In genomic region chr15:89196994-89197393, GRCh38 we compare ENCODE assay signal across 10 cellular contexts. TPM values are rescaled to one million over a fixed set of nuclear protein-coding genes. Genes with fewer than 3 reads are reported as not detected.
DNase-seq lines count a peak whose midpoint lies in the region; ATAC-seq, FAIRE-seq and TF ChIP-seq lines count a peak whose summit lies in the region.
"Had no signal": no experiment of that assay in that cellular context is flagged by ENCODE, and none has a peak within 500 bp of the region (broad histone marks: within the 10 kb centered on the region; RNA-seq: fewer than 3 reads in every experiment).

No MANE protein-coding gene starts in this region.

- H4K20me1 ChIP-seq in keratinocyte (ENCODE audit: control insufficient read depth, extremely low read depth, insufficient read depth, low read length): no peaks in the 10 kb centered on the region

- no peak for ATAC-seq in left ventricle myocardium superior
- ATAC-seq in activated T-cell treated with anti-CD3 and anti-CD28 coated beads, Interleukin-2, amount 50 U/mL, for 4 hours: peak; percentile 67 to 73
- no peak for ATAC-seq in GM21526 (IDR thresholded peaks at IDR 0.05; ENCODE audit: low FRiP score, unreplicated experiment)
- ATAC-seq in GM19395 (IDR thresholded peaks at IDR 0.05; ENCODE audit: unreplicated experiment): no peak

- H3K27ac ChIP-seq in keratinocyte (ENCODE audit: control insufficient read depth, insufficient read depth, low read length) (peak overlapping the region; percentile 57), tibial nerve (peak overlapping the region; percentile 48 to 92 (median 80))
- H3K27ac ChIP-seq: HL-60 had no signal

- WGBS in tibial nerve, 2 donors: 43 to 46% methylated on average over 7 of the region's 7 CpGs

- no peaks in the 10 kb centered on the region for H3K9me3 ChIP-seq in keratinocyte (ENCODE audit: control insufficient read depth, low read depth, low read length)
- H3K9me3 ChIP-seq in tibial nerve: no peaks in the 10 kb centered on the region

- intact Hi-C loops in cardiac septum (cut with DNase I): no loop called here
- intact Hi-C loops in left ventricle myocardium superior (cut with micrococcal nuclease): no loop called here

- TF ChIP-seq CTCF in keratinocyte (optimal IDR thresholded peaks at IDR 0.05 in 1 of 3, IDR thresholded peaks at IDR 0.05 in 1 of 3, conservative IDR thresholded peaks at IDR 0.05 in 1 of 3; ENCODE audit: extremely low read depth in 1 of 3, insufficient read depth in 2 of 3, low read length in 3 of 3) (no peak), tibial nerve (IDR thresholded peaks at IDR 0.05) (no peak)

- TF ChIP-seq POLR2A in tibial nerve (IDR thresholded peaks at IDR 0.05): no peak

- DNase-seq in cardiac septum (ENCODE audit: low spot score) (peak; percentile 17), left ventricle myocardium superior (no peak), keratinocyte (ENCODE audit: low read depth, low spot score) (no peak), tibial nerve (ENCODE audit: low spot score in 2 of 2) (no peak), AG08395 (ENCODE audit: low spot score) (no peak)
- DNase-seq in activated T-cell treated with anti-CD3 and anti-CD28 coated beads, Interleukin-2, amount 50 U/mL, for 4 hours: no peak
- DNase-seq: SIG-M5 had no signal

- H3K36me3 ChIP-seq in keratinocyte (ENCODE audit: control insufficient read depth in 2 of 2, extremely low read depth in 1 of 2, insufficient read depth in 2 of 2, low read length in 2 of 2): peaks cover 7 to 12% of the 10 kb centered on the region in 2 experiments
- peaks cover 6 to 35% (median 10%) of the 10 kb centered on the region in 3 donors for H3K36me3 ChIP-seq in tibial nerve

- H3K27me3 ChIP-seq in keratinocyte (ENCODE audit: control insufficient read depth, extremely low read depth, insufficient read depth, low read length): no peaks in the 10 kb centered on the region
- H3K27me3 ChIP-seq in tibial nerve: no peaks in the 10 kb centered on the region

- dilution Hi-C loops in keratinocyte (cut with MboI; ENCODE audit: extremely low pct_ligation_motif_present, low sequenced_read_pairs): loop anchor here (10.0 kb wide), 1 partner anchor 142 kb away; no protein-coding TSS in a partner anchor

- FAIRE-seq in keratinocyte (lab: Jason Lieb, UNC): no peak

- peak overlapping the region; percentile 72 for H3K4me2 ChIP-seq in keratinocyte (ENCODE audit: control insufficient read depth, extremely low read depth, insufficient read depth, low read depth, low read length)

- no peaks in the 10 kb centered on the region for H3K9me3 Mint-ChIP-seq in activated T-cell treated with anti-CD3 and anti-CD28 coated beads, Interleukin-2, amount 50 U/mL, for 4 hours

- no peak overlapping the region for H2AFZ ChIP-seq in keratinocyte (ENCODE audit: control insufficient read depth, low read length)

- H3K4me3 ChIP-seq in keratinocyte (ENCODE audit: control insufficient read depth in 2 of 3, extremely low read depth in 1 of 3, insufficient read depth in 2 of 3, low read depth in 1 of 3, low read length in 3 of 3): peak overlapping the region in 2 of 3 experiments; percentile 34 to 40
- H3K4me3 ChIP-seq in tibial nerve: no peak overlapping the region

- H3K79me2 ChIP-seq in keratinocyte (ENCODE audit: control insufficient read depth, insufficient read depth, low read length): no peaks in the 10 kb centered on the region

- peaks cover 2% of the 10 kb centered on the region for H3K9me1 ChIP-seq in keratinocyte (ENCODE audit: control insufficient read depth, extremely low read depth, insufficient read depth, low read length)

- peaks cover 6% of the 10 kb centered on the region for H3K4me1 Mint-ChIP-seq in activated T-cell treated with anti-CD3 and anti-CD28 coated beads, Interleukin-2, amount 50 U/mL, for 4 hours (ENCODE audit: low read depth)

- H3K4me1 ChIP-seq in keratinocyte (ENCODE audit: control insufficient read depth, extremely low read depth, insufficient read depth, low read length): peaks cover 14% of the 10 kb centered on the region
- H3K4me1 ChIP-seq in tibial nerve: peaks cover 0 to 60% (median 25%) of the 10 kb centered on the region in 4 donors

- H3K9ac ChIP-seq in keratinocyte (ENCODE audit: control insufficient read depth, extremely low read depth, insufficient read depth, low read length): no peak overlapping the region

- peaks cover 25% of the 10 kb centered on the region for H3K36me3 Mint-ChIP-seq in activated T-cell treated with anti-CD3 and anti-CD28 coated beads, Interleukin-2, amount 50 U/mL, for 4 hours (ENCODE audit: insufficient read depth)

- H3K4me3 Mint-ChIP-seq in activated T-cell treated with anti-CD3 and anti-CD28 coated beads, Interleukin-2, amount 50 U/mL, for 4 hours: no peak overlapping the region

- H3K27me3 Mint-ChIP-seq in activated T-cell treated with anti-CD3 and anti-CD28 coated beads, Interleukin-2, amount 50 U/mL, for 4 hours (ENCODE audit: low read depth): no peaks in the 10 kb centered on the region

- no peak for TF ChIP-seq EP300 in tibial nerve (IDR thresholded peaks at IDR 0.05)

RNA-seq across cellular contexts. Expression of gene RLBP1, which starts 24.4 kb away (rescaled TPM):
- total RNA-seq in cardiac septum (not detected), left ventricle myocardium superior (not detected), tibial nerve (not detected)
- total RNA-seq in activated T-cell treated with anti-CD3 and anti-CD28 coated beads, Interleukin-2, amount 50 U/mL, for 4 hours: not detected
- polyA plus RNA-seq in keratinocyte: not detected in 3 replicates
- not detected for polyA plus RNA-seq in keratinocyte (2011; ENCODE audit: low read depth)
- not detected in 2 replicates for polyA plus RNA-seq in keratinocyte (2011; cell fraction: cytosol; rRNA removed)
- not detected in 2 replicates for polyA plus RNA-seq in keratinocyte (2011; cell fraction: nucleus; rRNA removed)
- not detected in 2 replicates for polyA plus RNA-seq in keratinocyte (2012; ENCODE audit: low replicate concordance)
- polyA minus RNA-seq in keratinocyte: not detected in 3 replicates
- polyA minus RNA-seq in keratinocyte (2011; cell fraction: cytosol; rRNA and poly(A)+ RNA removed): not detected
- not detected in 2 replicates for polyA minus RNA-seq in keratinocyte (2011; cell fraction: nucleus; rRNA and poly(A)+ RNA removed)

RNA-seq across cellular contexts. Expression of gene FANCI, which starts 46.8 kb away (rescaled TPM):
- total RNA-seq in cardiac septum (2.4 TPM), left ventricle myocardium superior (1.9 TPM), tibial nerve (1 to 10 TPM; 2.7 to 8.7 (median 5.1) TPM)
- total RNA-seq in activated T-cell treated with anti-CD3 and anti-CD28 coated beads, Interleukin-2, amount 50 U/mL, for 4 hours: 10 to 100 TPM; 50.3 to 65.1 (median 52.6) TPM
- polyA plus RNA-seq in keratinocyte: 6.7 to 21.8 TPM (median 19.4 TPM) in 3 replicates
- 7.1 TPM for polyA plus RNA-seq in keratinocyte (2011; ENCODE audit: low read depth)
- 4.3 and 9.0 TPM in 2 replicates for polyA plus RNA-seq in keratinocyte (2011; cell fraction: cytosol; rRNA removed)
- polyA plus RNA-seq in keratinocyte (2011; cell fraction: nucleus; rRNA removed): 11.6 and 20.8 TPM in 2 replicates
- polyA plus RNA-seq in keratinocyte (2012; ENCODE audit: low replicate concordance): 3.2 and 19.9 TPM in 2 replicates
- polyA minus RNA-seq in keratinocyte: 6.3 to 26.1 TPM (median 7.9 TPM) in 3 replicates
- 11.7 TPM for polyA minus RNA-seq in keratinocyte (2011; cell fraction: cytosol; rRNA and poly(A)+ RNA removed)
- polyA minus RNA-seq in keratinocyte (2011; cell fraction: nucleus; rRNA and poly(A)+ RNA removed): 6.8 and 15.8 TPM in 2 replicates

Comparison
In these comparisons a context has a peak if more than half of its experiments do, and no peak if none do; other contexts are left out.
1. ATAC-seq: peak in activated T-cell treated with anti-CD3 and anti-CD28 coated beads, Interleukin-2, amount 50 U/mL, for 4 hours (2 of 2); none in left ventricle myocardium superior (single experiment), GM21526 (single experiment) and GM19395 (single experiment).
2. H3K4me3 ChIP-seq: peak in keratinocyte (2 of 3); none in tibial nerve (0 of 4).
3. RNA of gene FANCI, which starts 46.8 kb away (total RNA-seq): 50.3 to 65.1 TPM in activated T-cell treated with anti-CD3 and anti-CD28 coated beads, Interleukin-2, amount 50 U/mL, for 4 hours; 2.7 to 8.7 TPM in tibial nerve, 2.4 TPM in cardiac septum (single experiment) and 1.9 TPM in left ventricle myocardium superior (single experiment); every median in the first group is over 4 times any median in the second.